Comparison of ENCODE assay signal across 10 cellular contexts in genomic region chr7:128407751-128408708, GRCh38. TPM values are rescaled to one million over a fixed set of nuclear protein-coding genes. Genes with fewer than 3 reads are reported as not detected.
A peak's percentile ranks its signal among the peaks of the same experiment; 100 is the strongest.
DNase-seq lines count a peak whose midpoint lies in the region; ATAC-seq, FAIRE-seq and TF ChIP-seq lines count a peak whose summit lies in the region.
"Had no signal": no experiment of that assay in that cellular context is flagged by ENCODE, and none has a peak within 500 bp of the region (broad histone marks: within the 10 kb centered on the region; RNA-seq: fewer than 3 reads in every experiment).

No MANE protein-coding gene starts in this region.

- no peaks in the 10 kb centered on the region for H3K9me3 ChIP-seq in right atrium auricular region
- no peaks in the 10 kb centered on the region for H3K9me3 ChIP-seq in right cardiac atrium (ENCODE audit: control insufficient read depth, low read length)
- no peaks in the 10 kb centered on the region for H3K9me3 ChIP-seq in vagina
- H3K9me3 ChIP-seq in pancreas = no peaks in the 10 kb centered on the region

- peak overlapping the region; percentile 71 for H3K27ac Mint-ChIP-seq in activated T-helper 17 cell treated with anti-CD3 and anti-CD28 coated beads, Interleukin-2, amount 50 U/mL, for 72 hours
- no peak overlapping the region for H3K27ac Mint-ChIP-seq in mesothelial cell of epicardium
- H3K27ac Mint-ChIP-seq: H9 had no signal

- H3K9me3 Mint-ChIP-seq in activated T-helper 17 cell treated with anti-CD3 and anti-CD28 coated beads, Interleukin-2, amount 50 U/mL, for 72 hours = no peaks in the 10 kb centered on the region
- no peaks in the 10 kb centered on the region for H3K9me3 Mint-ChIP-seq in mesothelial cell of epicardium
- H3K9me3 Mint-ChIP-seq: H9 had no signal

- no peak for FAIRE-seq in pancreas (lab: Jason Lieb, UNC)

- 55% methylated on average over 11 of the region's 11 CpGs for WGBS in right cardiac atrium
- WGBS in pancreas, 2 donors = 68 to 71% methylated on average over 11 of the region's 11 CpGs

- H3K27me3 ChIP-seq in right atrium auricular region (no peaks in the 10 kb centered on the region), right cardiac atrium (ENCODE audit: control insufficient read depth, insufficient read depth) (no peaks in the 10 kb centered on the region), vagina (no peaks in the 10 kb centered on the region), pancreas (no peaks in the 10 kb centered on the region)

- H3K27ac ChIP-seq in right atrium auricular region (peak overlapping the region; percentile 80 to 88), right cardiac atrium (ENCODE audit: low read length) (no peak overlapping the region), vagina (peak overlapping the region; percentile 90), pancreas (no peak overlapping the region)

- peaks cover 23% of the 10 kb centered on the region for H3K4me1 Mint-ChIP-seq in activated T-helper 17 cell treated with anti-CD3 and anti-CD28 coated beads, Interleukin-2, amount 50 U/mL, for 72 hours
- H3K4me1 Mint-ChIP-seq in mesothelial cell of epicardium = peaks cover 38% of the 10 kb centered on the region

- no peaks in the 10 kb centered on the region for H3K27me3 Mint-ChIP-seq in activated T-helper 17 cell treated with anti-CD3 and anti-CD28 coated beads, Interleukin-2, amount 50 U/mL, for 72 hours
- H3K27me3 Mint-ChIP-seq in mesothelial cell of epicardium (ENCODE audit: low read depth) = no peaks in the 10 kb centered on the region

- peak overlapping the region; percentile 96 for H3K4me3 Mint-ChIP-seq in activated T-helper 17 cell treated with anti-CD3 and anti-CD28 coated beads, Interleukin-2, amount 50 U/mL, for 72 hours
- H3K4me3 Mint-ChIP-seq in mesothelial cell of epicardium = peak overlapping the region; percentile 49

- intact Hi-C loops in right cardiac atrium (cut with DNase I) = loop anchor here in 1 of 4 donors (10.0 kb wide), 1 partner anchor 57 kb away; no protein-coding TSS in a partner anchor
- intact Hi-C loops in vagina (cut with DNase I) = loop anchor here (10.0 kb wide), 2 partner anchors 47 to 1667 kb away; partner anchors contain the start of genes HILPDA and KLHDC10
- intact Hi-C loops in pancreas (cut with DNase I) = no loop called here

- H3K4me1 ChIP-seq in right atrium auricular region (peaks cover 0 to 51% of the 10 kb centered on the region in 2 donors), right cardiac atrium (ENCODE audit: control insufficient read depth, insufficient read depth, low read length) (peaks cover 9% of the 10 kb centered on the region), vagina (peaks cover 54% of the 10 kb centered on the region), pancreas (peaks cover 0 to 6% (median 0%) of the 10 kb centered on the region in 3 donors)

- peak overlapping the region in 1 of 2 donors; percentile 71 for H3K4me3 ChIP-seq in right atrium auricular region
- no peak overlapping the region for H3K4me3 ChIP-seq in right cardiac atrium (ENCODE audit: low read length)
- peak overlapping the region; percentile 63 to 66 for H3K4me3 ChIP-seq in vagina
- H3K4me3 ChIP-seq in pancreas = peak overlapping the region in 1 of 4 donors; percentile 63

- ATAC-seq in right cardiac atrium (no peak), pancreas (no peak)
- ATAC-seq in activated T-helper 17 cell treated with anti-CD3 and anti-CD28 coated beads, Interleukin-2, amount 50 U/mL, for 72 hours (replicated peaks) = no peak

- TF ChIP-seq CTCF in right atrium auricular region (IDR thresholded peaks at IDR 0.05) (no peak), mesothelial cell of epicardium (IDR thresholded peaks at IDR 0.05; ENCODE audit: unreplicated experiment) (no peak), vagina (IDR thresholded peaks at IDR 0.05) (no peak), pancreas (IDR thresholded peaks at IDR 0.05) (no peak)

- TF ChIP-seq POLR2A in vagina (IDR thresholded peaks at IDR 0.05) = no peak

- H3K36me3 Mint-ChIP-seq in activated T-helper 17 cell treated with anti-CD3 and anti-CD28 coated beads, Interleukin-2, amount 50 U/mL, for 72 hours (ENCODE audit: low read depth) = peaks cover 14% of the 10 kb centered on the region
- H3K36me3 Mint-ChIP-seq in mesothelial cell of epicardium = peaks cover 1% of the 10 kb centered on the region

- DNase-seq in right atrium auricular region (ENCODE audit: low spot score) (no peak), right cardiac atrium (no peak), mesothelial cell of epicardium (ENCODE audit: low spot score in 2 of 2, unreplicated experiment in 2 of 2) (no peak), vagina (ENCODE audit: extremely low spot score in 2 of 2) (no peak), GM19238 (ENCODE audit: insufficient read length, low spot score) (no peak), pancreas (no peak), NCI-H748 (lab: John Stamatoyannopoulos, UW; ENCODE audit: unreplicated experiment) (no peak)
- DNase-seq: H9; stimulated activated CD4-positive, alpha-beta T cell treated with anti-CD3 and anti-CD28 coated beads, Interleukin-2, amount 100 ng/mL, for 24 hours had no signal

- no peaks in the 10 kb centered on the region for H3K36me3 ChIP-seq in right atrium auricular region
- peaks cover 0 to under 1% of the 10 kb centered on the region in 2 donors for H3K36me3 ChIP-seq in vagina
- no peaks in the 10 kb centered on the region for H3K36me3 ChIP-seq in pancreas

RNA-seq across cellular contexts. Expression of gene IMPDH1, which starts 1.8 kb away (rescaled TPM):
- total RNA-seq in right atrium auricular region = 10 to 100 TPM; 17.4 to 27.4 TPM
- 10 to 100 TPM; 13.9 to 22.2 (median 16.2) TPM for total RNA-seq in right cardiac atrium
- polyA plus RNA-seq in right cardiac atrium = 13.8 TPM
- total RNA-seq in activated T-helper 17 cell treated with anti-CD3 and anti-CD28 coated beads, Interleukin-2, amount 50 U/mL, for 72 hours = 10 to 100 TPM; 62.7 to 95.6 TPM
- 39.3 to 41.9 TPM (median 41.7 TPM) in 3 replicates for total RNA-seq in mesothelial cell of epicardium
- 52.3 TPM for total RNA-seq in vagina
- 10 to 100 TPM; 16.8 to 25.7 (median 19.8) TPM for total RNA-seq in pancreas
- polyA plus RNA-seq in pancreas = 10 to 100 TPM; 18.3 to 26.0 TPM

RNA-seq across cellular contexts. Expression of gene PRRT4, which starts 46.5 kb away (rescaled TPM):
- total RNA-seq in right atrium auricular region = 1 to 10 TPM in 1 of 2 donors, under 1 TPM in 1; 0.37 to 1.1 TPM
- 1 to 10 TPM in 1 of 4 donors, under 1 TPM in 3; 0.34 to 1.0 (median 0.69) TPM for total RNA-seq in right cardiac atrium
- polyA plus RNA-seq in right cardiac atrium = 1.1 TPM
- under 1 TPM; 0.13 to 0.45 TPM for total RNA-seq in activated T-helper 17 cell treated with anti-CD3 and anti-CD28 coated beads, Interleukin-2, amount 50 U/mL, for 72 hours
- total RNA-seq in mesothelial cell of epicardium = 7.9 to 9.5 TPM (median 9.1 TPM) in 3 replicates
- total RNA-seq in vagina = 7.6 TPM
- under 1 TPM in 2 of 6 donors, not detected in 4; 0.31 to 0.75 TPM for total RNA-seq in pancreas
- polyA plus RNA-seq in pancreas = under 1 TPM; 0.21 to 0.61 TPM

RNA-seq across cellular contexts. Expression of gene HILPDA, which starts 47.6 kb away (rescaled TPM):
- total RNA-seq in right atrium auricular region (1 to 10 TPM; 4.2 to 7.4 TPM), right cardiac atrium (10 to 100 TPM in 1 of 4 donors, 1 to 10 TPM in 3; 6.2 to 10.6 (median 6.6) TPM), mesothelial cell of epicardium (25.1 to 27.1 TPM (median 25.6 TPM) in 3 replicates), vagina (46.4 TPM), pancreas (1 to 10 TPM; 2.0 to 7.4 (median 4.2) TPM)
- polyA plus RNA-seq in right cardiac atrium (8.3 TPM), pancreas (1 to 10 TPM; 5.4 to 6.7 TPM)
- total RNA-seq in activated T-helper 17 cell treated with anti-CD3 and anti-CD28 coated beads, Interleukin-2, amount 50 U/mL, for 72 hours = 1,000 to 10,000 TPM in 1 of 2 donors, 10 to 100 TPM in 1; 72.9 to 1,213 TPM

Comparison
In these comparisons a context has a peak if more than half of its experiments do, and no peak if none do; other contexts are left out.
1. H3K27ac ChIP-seq: peak in right atrium auricular region (2 of 2) and vagina (single experiment); none in right cardiac atrium (single experiment) and pancreas (0 of 4).